ENCODE assay signal across 1 cellular context in the genomic region with DNA sequence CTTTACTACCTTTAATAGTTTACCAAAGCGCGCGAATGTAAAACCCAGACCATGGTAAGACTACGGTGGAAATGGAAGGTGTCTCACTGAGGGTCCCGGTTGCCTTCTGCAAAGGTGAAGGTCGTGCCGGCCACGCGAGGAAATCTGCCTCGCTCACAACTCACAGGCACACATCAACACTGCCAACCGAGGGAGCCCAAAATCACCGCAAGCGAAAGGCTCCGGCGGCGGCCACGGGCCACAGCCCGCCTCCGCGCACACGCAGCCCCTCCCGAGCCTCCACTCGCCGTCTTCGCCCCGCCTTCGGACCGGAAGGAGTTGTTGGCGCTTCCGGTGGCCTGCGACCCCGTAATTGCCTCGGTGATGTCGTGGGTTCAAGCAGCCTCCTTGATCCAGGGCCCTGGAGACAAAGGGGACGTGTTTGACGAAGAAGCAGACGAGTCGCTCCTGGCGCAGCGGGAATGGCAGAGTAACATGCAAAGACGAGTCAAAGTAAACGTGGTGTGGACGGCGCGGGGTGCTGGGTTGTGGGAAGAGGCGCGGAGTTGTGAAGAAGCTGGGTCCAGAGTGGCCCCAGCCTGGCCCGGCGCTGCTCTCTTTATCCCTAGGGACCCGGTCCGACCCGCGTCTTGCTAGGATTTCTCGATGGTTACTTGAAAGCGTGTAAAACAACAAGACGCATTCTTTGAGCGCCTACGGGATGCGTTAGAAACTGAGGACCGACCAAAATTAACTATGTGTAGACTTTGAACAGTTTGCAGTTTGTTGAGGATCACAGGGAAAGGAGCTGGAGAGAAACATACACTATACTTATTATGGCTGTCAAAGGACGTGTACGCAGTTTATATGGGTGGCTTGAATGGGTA.
TF ChIP-seq lines count a peak whose summit lies in the region.

A gene with protein sequence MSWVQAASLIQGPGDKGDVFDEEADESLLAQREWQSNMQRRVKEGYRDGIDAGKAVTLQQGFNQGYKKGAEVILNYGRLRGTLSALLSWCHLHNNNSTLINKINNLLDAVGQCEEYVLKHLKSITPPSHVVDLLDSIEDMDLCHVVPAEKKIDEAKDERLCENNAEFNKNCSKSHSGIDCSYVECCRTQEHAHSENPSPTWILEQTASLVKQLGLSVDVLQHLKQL (plus strand): TSS at position 349 of the 866 bp plus-strand sequence. CDS start 15 bp downstream, at position 364.

TF ChIP-seq in HepG2, 621 proteins besides CTCF, POLR2A, EP300 and RAD21 (continued from another document):
- TF ChIP-seq, protein P1, sequence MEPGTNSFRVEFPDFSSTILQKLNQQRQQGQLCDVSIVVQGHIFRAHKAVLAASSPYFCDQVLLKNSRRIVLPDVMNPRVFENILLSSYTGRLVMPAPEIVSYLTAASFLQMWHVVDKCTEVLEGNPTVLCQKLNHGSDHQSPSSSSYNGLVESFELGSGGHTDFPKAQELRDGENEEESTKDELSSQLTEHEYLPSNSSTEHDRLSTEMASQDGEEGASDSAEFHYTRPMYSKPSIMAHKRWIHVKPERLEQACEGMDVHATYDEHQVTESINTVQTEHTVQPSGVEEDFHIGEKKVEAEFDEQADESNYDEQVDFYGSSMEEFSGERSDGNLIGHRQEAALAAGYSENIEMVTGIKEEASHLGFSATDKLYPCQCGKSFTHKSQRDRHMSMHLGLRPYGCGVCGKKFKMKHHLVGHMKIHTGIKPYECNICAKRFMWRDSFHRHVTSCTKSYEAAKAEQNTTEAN (CRISPR knock-in tag; conservative IDR thresholded peaks at IDR 0.05), result 0 out of 2 replicates have a peak, but pooled peaks have one; percentile 52
- peak; percentile 56 for TF ChIP-seq RXRA (CRISPR knock-in tag; IDR thresholded peaks at IDR 0.05)
- no peak; the same call in 1 of the 2 replicates for TF ChIP-seq GLI4 (CRISPR knock-in tag; IDR thresholded peaks at IDR 0.05; ENCODE audit: borderline replicate concordance)
- no peak for TF ChIP-seq ZNF10 (CRISPR knock-in tag; IDR thresholded peaks at IDR 0.05; ENCODE audit: borderline replicate concordance, low read depth)
- peak; percentile 85; the same call in 1 of the 2 replicates for TF ChIP-seq KDM5A (IDR thresholded peaks at IDR 0.05; ENCODE audit: borderline replicate concordance, low read length)
- TF ChIP-seq HOXA5 (CRISPR knock-in tag; IDR thresholded peaks at IDR 0.05), result peak; percentile 73; the same call in 1 of the 2 replicates
- TF ChIP-seq KAT2B (IDR thresholded peaks at IDR 0.05; ENCODE audit: borderline replicate concordance, low read depth, low read length), result no peak
- TF ChIP-seq ZNF792 (CRISPR knock-in tag; IDR thresholded peaks at IDR 0.05), result no peak
- no peak for TF ChIP-seq KDM3A (CRISPR knock-in tag; IDR thresholded peaks at IDR 0.05; ENCODE audit: low read depth)
- no peak for TF ChIP-seq MTA3 (CRISPR knock-in tag; IDR thresholded peaks at IDR 0.05)
- TF ChIP-seq, protein P2, sequence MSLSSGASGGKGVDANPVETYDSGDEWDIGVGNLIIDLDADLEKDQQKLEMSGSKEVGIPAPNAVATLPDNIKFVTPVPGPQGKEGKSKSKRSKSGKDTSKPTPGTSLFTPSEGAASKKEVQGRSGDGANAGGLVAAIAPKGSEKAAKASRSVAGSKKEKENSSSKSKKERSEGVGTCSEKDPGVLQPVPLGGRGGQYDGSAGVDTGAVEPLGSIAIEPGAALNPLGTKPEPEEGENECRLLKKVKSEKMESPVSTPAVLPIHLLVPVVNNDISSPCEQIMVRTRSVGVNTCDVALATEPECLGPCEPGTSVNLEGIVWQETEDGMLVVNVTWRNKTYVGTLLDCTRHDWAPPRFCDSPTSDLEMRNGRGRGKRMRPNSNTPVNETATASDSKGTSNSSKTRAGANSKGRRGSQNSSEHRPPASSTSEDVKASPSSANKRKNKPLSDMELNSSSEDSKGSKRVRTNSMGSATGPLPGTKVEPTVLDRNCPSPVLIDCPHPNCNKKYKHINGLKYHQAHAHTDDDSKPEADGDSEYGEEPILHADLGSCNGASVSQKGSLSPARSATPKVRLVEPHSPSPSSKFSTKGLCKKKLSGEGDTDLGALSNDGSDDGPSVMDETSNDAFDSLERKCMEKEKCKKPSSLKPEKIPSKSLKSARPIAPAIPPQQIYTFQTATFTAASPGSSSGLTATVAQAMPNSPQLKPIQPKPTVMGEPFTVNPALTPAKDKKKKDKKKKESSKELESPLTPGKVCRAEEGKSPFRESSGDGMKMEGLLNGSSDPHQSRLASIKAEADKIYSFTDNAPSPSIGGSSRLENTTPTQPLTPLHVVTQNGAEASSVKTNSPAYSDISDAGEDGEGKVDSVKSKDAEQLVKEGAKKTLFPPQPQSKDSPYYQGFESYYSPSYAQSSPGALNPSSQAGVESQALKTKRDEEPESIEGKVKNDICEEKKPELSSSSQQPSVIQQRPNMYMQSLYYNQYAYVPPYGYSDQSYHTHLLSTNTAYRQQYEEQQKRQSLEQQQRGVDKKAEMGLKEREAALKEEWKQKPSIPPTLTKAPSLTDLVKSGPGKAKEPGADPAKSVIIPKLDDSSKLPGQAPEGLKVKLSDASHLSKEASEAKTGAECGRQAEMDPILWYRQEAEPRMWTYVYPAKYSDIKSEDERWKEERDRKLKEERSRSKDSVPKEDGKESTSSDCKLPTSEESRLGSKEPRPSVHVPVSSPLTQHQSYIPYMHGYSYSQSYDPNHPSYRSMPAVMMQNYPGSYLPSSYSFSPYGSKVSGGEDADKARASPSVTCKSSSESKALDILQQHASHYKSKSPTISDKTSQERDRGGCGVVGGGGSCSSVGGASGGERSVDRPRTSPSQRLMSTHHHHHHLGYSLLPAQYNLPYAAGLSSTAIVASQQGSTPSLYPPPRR (CRISPR knock-in tag; IDR thresholded peaks at IDR 0.05; ENCODE audit: borderline replicate concordance), result peak; percentile 71; the same call in 1 of the 2 replicates
- TF ChIP-seq, protein P3, sequence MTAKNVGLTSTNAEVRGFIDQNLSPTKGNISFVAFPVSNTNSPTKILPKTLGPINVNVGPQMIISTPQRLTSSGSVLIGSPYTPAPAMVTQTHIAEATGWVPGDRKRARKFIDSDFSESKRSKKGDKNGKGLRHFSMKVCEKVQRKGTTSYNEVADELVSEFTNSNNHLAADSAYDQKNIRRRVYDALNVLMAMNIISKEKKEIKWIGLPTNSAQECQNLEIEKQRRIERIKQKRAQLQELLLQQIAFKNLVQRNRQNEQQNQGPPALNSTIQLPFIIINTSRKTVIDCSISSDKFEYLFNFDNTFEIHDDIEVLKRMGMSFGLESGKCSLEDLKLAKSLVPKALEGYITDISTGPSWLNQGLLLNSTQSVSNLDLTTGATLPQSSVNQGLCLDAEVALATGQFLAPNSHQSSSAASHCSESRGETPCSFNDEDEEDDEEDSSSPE (CRISPR knock-in tag; IDR thresholded peaks at IDR 0.05), result no peak
- peak; percentile 83 for TF ChIP-seq ZNF670 (CRISPR knock-in tag; IDR thresholded peaks at IDR 0.05; ENCODE audit: borderline replicate concordance)
- TF ChIP-seq JUNB (CRISPR knock-in tag; IDR thresholded peaks at IDR 0.05; ENCODE audit: borderline replicate concordance), result no peak
- TF ChIP-seq RBFOX2 (IDR thresholded peaks at IDR 0.05; ENCODE audit: low read depth, low read length), result peak; percentile 96
- TF ChIP-seq ZNF746 (CRISPR knock-in tag; IDR thresholded peaks at IDR 0.05), result no peak; the same call in 1 of the 2 replicates
- TF ChIP-seq, protein P4, sequence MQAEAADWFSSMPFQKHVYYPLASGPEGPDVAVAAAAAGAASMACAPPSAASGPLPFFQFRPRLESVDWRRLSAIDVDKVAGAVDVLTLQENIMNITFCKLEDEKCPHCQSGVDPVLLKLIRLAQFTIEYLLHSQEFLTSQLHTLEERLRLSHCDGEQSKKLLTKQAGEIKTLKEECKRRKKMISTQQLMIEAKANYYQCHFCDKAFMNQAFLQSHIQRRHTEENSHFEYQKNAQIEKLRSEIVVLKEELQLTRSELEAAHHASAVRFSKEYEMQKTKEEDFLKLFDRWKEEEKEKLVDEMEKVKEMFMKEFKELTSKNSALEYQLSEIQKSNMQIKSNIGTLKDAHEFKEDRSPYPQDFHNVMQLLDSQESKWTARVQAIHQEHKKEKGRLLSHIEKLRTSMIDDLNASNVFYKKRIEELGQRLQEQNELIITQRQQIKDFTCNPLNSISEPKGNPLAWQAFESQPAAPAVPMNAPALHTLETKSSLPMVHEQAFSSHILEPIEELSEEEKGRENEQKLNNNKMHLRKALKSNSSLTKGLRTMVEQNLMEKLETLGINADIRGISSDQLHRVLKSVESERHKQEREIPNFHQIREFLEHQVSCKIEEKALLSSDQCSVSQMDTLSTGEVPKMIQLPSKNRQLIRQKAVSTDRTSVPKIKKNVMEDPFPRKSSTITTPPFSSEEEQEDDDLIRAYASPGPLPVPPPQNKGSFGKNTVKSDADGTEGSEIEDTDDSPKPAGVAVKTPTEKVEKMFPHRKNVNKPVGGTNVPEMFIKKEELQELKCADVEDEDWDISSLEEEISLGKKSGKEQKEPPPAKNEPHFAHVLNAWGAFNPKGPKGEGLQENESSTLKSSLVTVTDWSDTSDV (CRISPR knock-in tag; IDR thresholded peaks at IDR 0.05), result peak; percentile 71; the same call in 1 of the 2 replicates
